In the genomic region with DNA sequence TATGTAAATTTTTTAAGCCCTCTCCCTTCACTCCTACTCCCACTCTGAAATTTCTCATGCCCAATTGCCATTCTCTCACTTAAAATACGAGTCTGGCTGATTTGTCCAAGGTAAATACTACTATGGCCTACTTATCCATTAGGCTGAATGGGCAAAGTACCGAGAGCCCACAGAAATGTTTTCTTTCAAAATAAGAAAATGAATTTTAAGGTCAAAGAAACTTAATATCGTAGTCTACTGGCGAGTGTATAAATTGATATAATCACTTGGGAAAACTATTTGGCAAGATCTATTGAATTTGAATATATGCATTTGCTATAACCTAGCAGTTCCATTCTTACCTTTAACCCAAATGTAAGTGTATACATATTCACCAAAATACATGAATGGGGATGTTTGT, we compare ENCODE assay signal across 8 cellular contexts. TPM values are rescaled to one million over a fixed set of nuclear protein-coding genes. Genes with fewer than 3 reads are reported as not detected.
DNase-seq lines count a peak whose midpoint lies in the region; ATAC-seq and TF ChIP-seq lines count a peak whose summit lies in the region.

No MANE protein-coding gene starts in this region.

- H3K27me3 ChIP-seq in GM23338 (ENCODE audit: insufficient read depth): no peaks in the 10 kb centered on the region
- no peaks in the 10 kb centered on the region for H3K27me3 ChIP-seq in WERI-Rb-1 (ENCODE audit: insufficient read depth, low read depth, severe bottlenecking)
- no peaks in the 10 kb centered on the region for H3K27me3 ChIP-seq in gastrocnemius medialis

- H3K36me3 Mint-ChIP-seq in GM23338 (ENCODE audit: low read depth): peaks cover 64% of the 10 kb centered on the region

- in situ Hi-C loops in gastrocnemius medialis (cut with MboI; ENCODE audit: low sequenced_read_pairs in 4 of 4): no loop called here

- H3K36me3 ChIP-seq in GM23338 (ENCODE audit: insufficient read depth) (peaks cover 18% of the 10 kb centered on the region; the same call in 1 of the 2 replicates), WERI-Rb-1 (peaks cover 5% of the 10 kb centered on the region), gastrocnemius medialis (peaks cover 0 to 17% of the 10 kb centered on the region in 2 donors)

- no peaks in the 10 kb centered on the region for H3K79me2 ChIP-seq in GM23338 (replicated peaks; ENCODE audit: insufficient read depth)

- H3K9me3 ChIP-seq in WERI-Rb-1 (ENCODE audit: severe bottlenecking): peaks cover 16% of the 10 kb centered on the region
- peaks cover 0 to 24% (median 6%) of the 10 kb centered on the region in 3 donors for H3K9me3 ChIP-seq in gastrocnemius medialis

- no peak for TF ChIP-seq POLR2A in gastrocnemius medialis (IDR thresholded peaks at IDR 0.05)

- peak overlapping the region; percentile 86 for H3K4me2 ChIP-seq in GM23338

- H3K27ac Mint-ChIP-seq in GM23338: no peak overlapping the region

- H3K27me3 Mint-ChIP-seq in GM23338 (ENCODE audit: insufficient read depth, low read depth, poor library complexity): peaks cover 7% of the 10 kb centered on the region

- H3K9me2 ChIP-seq in GM23338 (ENCODE audit: insufficient read depth): peaks cover 17% of the 10 kb centered on the region

- H3F3A ChIP-seq in GM23338 (replicated peaks; ENCODE audit: low read depth): no peaks in the 10 kb centered on the region

- no peak overlapping the region for H3K27ac ChIP-seq in GM23338 (ENCODE audit: low read depth)
- no peak overlapping the region for H3K27ac ChIP-seq in WERI-Rb-1
- H3K27ac ChIP-seq in gastrocnemius medialis: no peak overlapping the region

- H3K4me3 ChIP-seq in GM23338 (peak overlapping the region; percentile 65), WERI-Rb-1 (ENCODE audit: low read depth, low read length) (peak overlapping the region; percentile 81), fibroblast of villous mesenchyme (ENCODE audit: low read depth, low read length) (peak overlapping the region; percentile 77), gastrocnemius medialis (peak overlapping the region; percentile 56 to 95 (median 58))

- intact Hi-C loops in gastrocnemius medialis (cut with DNase I; ENCODE audit: low total_unique reads): no loop called here

- ATAC-seq in GM23338 (no peak), gastrocnemius medialis (no peak), GM21381 (IDR thresholded peaks at IDR 0.05; ENCODE audit: unreplicated experiment) (no peak), HG02840 (IDR thresholded peaks at IDR 0.05; ENCODE audit: low FRiP score, unreplicated experiment) (no peak)

- TF ChIP-seq CTCF in GM23338 (conservative IDR thresholded peaks at IDR 0.05; ENCODE audit: low read depth in 2 of 2) (no peak), WERI-Rb-1 (IDR thresholded peaks at IDR 0.05; ENCODE audit: low read depth, low read length) (no peak), fibroblast of villous mesenchyme (IDR thresholded peaks at IDR 0.05; ENCODE audit: insufficient read depth, low read depth, low read length) (no peak), gastrocnemius medialis (IDR thresholded peaks at IDR 0.05 in 4 of 5, conservative IDR thresholded peaks at IDR 0.05 in 1 of 5) (no peak)

- H2AFZ ChIP-seq in GM23338: peak overlapping the region; percentile 99

- H3K4me1 Mint-ChIP-seq in GM23338: peaks cover 8% of the 10 kb centered on the region

- H3K4me3 Mint-ChIP-seq in GM23338: peak overlapping the region; percentile 98

- peaks cover 60% of the 10 kb centered on the region for H3K9me3 Mint-ChIP-seq in GM23338

- DNase-seq in GM23338 (ENCODE audit: low spot score) (no peak), WERI-Rb-1 (no peak), fibroblast of villous mesenchyme (ENCODE audit: low read depth) (no peak), gastrocnemius medialis (no peak), KG1 (lab: John Stamatoyannopoulos, UW) (no peak)
- no peak for DNase-seq in stimulated activated CD4-positive, alpha-beta T cell treated with anti-CD3 and anti-CD28 coated beads, Interleukin-2, amount 100 ng/mL, for 24 hours

- H3K4me1 ChIP-seq in GM23338 (ENCODE audit: insufficient read depth) (peaks cover 2% of the 10 kb centered on the region; the same call in 1 of the 2 replicates), gastrocnemius medialis (peaks cover 0 to 3% of the 10 kb centered on the region in 2 donors)

- no peaks in the 10 kb centered on the region for H4K20me1 ChIP-seq in GM23338 (replicated peaks; ENCODE audit: insufficient read depth)

TF ChIP-seq in GM23338, 12 proteins besides CTCF, POLR2A, EP300 and RAD21:
- TF ChIP-seq EZH2phosphoT487 (IDR thresholded peaks at IDR 0.05; ENCODE audit: unreplicated experiment) (no peak), ZNF114 (CRISPR knock-in tag; IDR thresholded peaks at IDR 0.05) (no peak), REST (IDR thresholded peaks at IDR 0.05; ENCODE audit: unreplicated experiment) (no peak)

RNA-seq across cellular contexts. Expression of gene ZNF404, which starts 18.6 kb away (rescaled TPM):
- total RNA-seq in GM23338 (2014; rRNA removed; shearing (Covaris generic)): 3.7 and 3.9 TPM in 2 replicates
- 3.9 and 5.0 TPM in 2 replicates for polyA plus RNA-seq in GM23338 (2016; fragmentation: Nextera tagmentation; extraction: Ambion mirVana)
- total RNA-seq in fibroblast of villous mesenchyme (0.97 and 3.0 TPM in 2 replicates), gastrocnemius medialis (under 1 TPM; 0.29 to 0.87 (median 0.49) TPM)

RNA-seq across cellular contexts. Expression of gene ZNF45, which starts 32.7 kb away (rescaled TPM):
- total RNA-seq in GM23338 (2014; rRNA removed; shearing (Covaris generic)): 9.6 and 13.2 TPM in 2 replicates
- polyA plus RNA-seq in GM23338 (2016; fragmentation: Nextera tagmentation; extraction: Ambion mirVana): 3.3 and 4.1 TPM in 2 replicates
- 18.4 and 25.5 TPM in 2 replicates for total RNA-seq in fibroblast of villous mesenchyme
- total RNA-seq in gastrocnemius medialis: 1 to 10 TPM; 2.8 to 7.7 (median 4.0) TPM

RNA-seq across cellular contexts. Expression of gene ZNF221, which starts 48.6 kb away (rescaled TPM):
- total RNA-seq in GM23338 (2014; rRNA removed; shearing (Covaris generic)): 9.2 and 14.0 TPM in 2 replicates
- polyA plus RNA-seq in GM23338 (2016; fragmentation: Nextera tagmentation; extraction: Ambion mirVana): 1.5 and 1.6 TPM in 2 replicates
- total RNA-seq in fibroblast of villous mesenchyme (7.4 and 10.4 TPM in 2 replicates), gastrocnemius medialis (10 to 100 TPM in 1 of 4 donors, 1 to 10 TPM in 1, under 1 TPM in 2; 0.76 to 15.3 (median 0.96) TPM)
